ENCODE assay signal across 11 cellular contexts in genomic region chr9:132744881-132745761, GRCh38.
DNase-seq lines count a peak whose midpoint lies in the region; ATAC-seq and TF ChIP-seq lines count a peak whose summit lies in the region.
"Had no signal": no experiment of that assay in that cellular context is flagged by ENCODE, and none has a peak within 500 bp of the region (broad histone marks: within the 10 kb centered on the region; RNA-seq: fewer than 3 reads in every experiment).

No MANE protein-coding gene starts in this region.

- ATAC-seq in GM18498 (IDR thresholded peaks at IDR 0.05; ENCODE audit: unreplicated experiment) (no peak), HG02798 (IDR thresholded peaks at IDR 0.05; ENCODE audit: poor library complexity, unreplicated experiment) (no peak)
- ATAC-seq: psoas muscle had no signal

- CTCF ChIA-PET in HEK293T (lab: Yijun Ruan, JAX), result no interaction called here

- POLR2A ChIA-PET in HEK293T (lab: Yijun Ruan, JAX), result interaction anchor here (0.9 to 3.1 kb wide), 2 partner anchors 23 to 76 kb away, joined by 3 to 10 read pairs; partner anchors contain the start of gene DDX31

- DNase-seq in AG20443 (ENCODE audit: low spot score) (peak; percentile 4), HEK293T (ENCODE audit: extremely low spot score) (peak; percentile 61), astrocyte of the hippocampus (ENCODE audit: low read depth, low spot score) (peak; percentile 21), iPS-NIHi11 (ENCODE audit: low spot score) (peak; percentile 51), SIG-M5 (lab: John Stamatoyannopoulos, UW) (no peak), NCI-H1694 treated with DMSO at 0.1 percent for 48 hours (lab: John Stamatoyannopoulos, UW) (no peak)
- DNase-seq: activated CD4-positive, alpha-beta memory T cell treated with anti-CD3 and anti-CD28 coated beads, Interleukin-2, amount 10 ng/mL, durations not matched to agents 7 days and 5 days; NCI-H1930; psoas muscle had no signal

TF ChIP-seq in HEK293T, 16 proteins besides CTCF, POLR2A, EP300 and RAD21:
- TF ChIP-seq LEF1 (IDR thresholded peaks at IDR 0.05; ENCODE audit: borderline replicate concordance) (no peak), FOXA1 (IDR thresholded peaks at IDR 0.05) (no peak), ARNT (IDR thresholded peaks at IDR 0.05) (peak; percentile 36; the same call in 1 of the 2 replicates), PKNOX1 (IDR thresholded peaks at IDR 0.05) (peak; percentile 58; the same call in 1 of the 2 replicates)

Comparison
In these comparisons a context has a peak if more than half of its experiments do, and no peak if none do; other contexts are left out.
1. DNase-seq: peak in AG20443 (single experiment), HEK293T (single experiment), astrocyte of the hippocampus (single experiment) and iPS-NIHi11 (single experiment); none in SIG-M5 (single experiment) and NCI-H1694 treated with DMSO at 0.1 percent for 48 hours (single experiment).